ENCODE assay signal across 11 cellular contexts in the genomic region with DNA sequence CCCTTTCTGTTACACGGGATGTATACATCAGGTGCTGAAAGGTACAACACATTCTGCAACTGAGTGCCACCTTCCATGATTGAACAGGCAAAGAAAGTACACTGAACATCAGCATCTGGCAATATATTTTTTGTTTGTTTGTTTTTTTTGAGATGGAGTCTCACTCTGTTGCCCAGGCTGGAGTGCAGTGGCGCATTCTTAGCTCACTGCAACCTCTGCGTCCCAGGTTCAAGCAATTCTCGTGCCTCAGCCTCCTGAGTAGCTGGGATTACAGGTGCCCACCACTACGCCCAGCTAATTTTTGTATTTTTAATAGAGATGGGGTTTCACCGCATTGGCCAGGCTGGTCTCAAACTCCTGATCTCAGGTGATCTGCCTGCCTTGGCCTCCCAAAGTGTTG. TPM values are rescaled to one million over a fixed set of nuclear protein-coding genes. Genes with fewer than 3 reads are reported as not detected.
A peak's percentile ranks its signal among the peaks of the same experiment; 100 is the strongest.
DNase-seq lines count a peak whose midpoint lies in the region; ATAC-seq and TF ChIP-seq lines count a peak whose summit lies in the region.
"Not testable (repeated sequence)": the region's sequence is repeated elsewhere in the genome, so short reads cannot be mapped to it uniquely, and the experiment has no call there.
"Had no signal": no experiment of that assay in that cellular context is flagged by ENCODE, and none has a peak within 500 bp of the region (broad histone marks: within the 10 kb centered on the region; RNA-seq: fewer than 3 reads in every experiment).

No MANE protein-coding gene starts in this region.

- not testable (repeated sequence) for ATAC-seq in upper lobe of left lung (ENCODE audit: low FRiP score in 2 of 2)

- not testable (repeated sequence) for H3K27me3 ChIP-seq in BLaER1 treated with 17β-estradiol and CSF1 and Interleukin-3, amounts not matched to agents 10 nM and 100 nM; SU-DHL-6 (ENCODE audit: low read length); left ventricle myocardium inferior (ENCODE audit: low read depth); neural progenitor cell; upper lobe of left lung
- H3K27me3 ChIP-seq in dorsolateral prefrontal cortex (peaks cover 0 to 21% (median 0%) of the 10 kb centered on the region in 45 donors), spleen (replicated peaks in 1 of 7) (peaks cover 0 to 12% (median 3%) of the 10 kb centered on the region in 7 donors)

- not testable (repeated sequence) for H2AFZ ChIP-seq in SU-DHL-6 (ENCODE audit: low read depth, low read length, severe bottlenecking); neural progenitor cell (replicated peaks)

- peak overlapping the region in 10 of 11 experiments; percentile 93 to 100 (median 99); a peak in 19 of 22 replicates for H3K4me2 ChIP-seq in BLaER1 treated with 17β-estradiol and CSF1 and Interleukin-3, amounts not matched to agents 10 nM and 100 nM
- not testable (repeated sequence) for H3K4me2 ChIP-seq in SU-DHL-6 (ENCODE audit: low read depth, low read length, poor library complexity, severe bottlenecking); neural progenitor cell

- H3F3A ChIP-seq in SU-DHL-6 (ENCODE audit: insufficient read depth), result peaks cover 60% of the 10 kb centered on the region
- H3F3A ChIP-seq in neural progenitor cell (ENCODE audit: low read depth), result not testable (repeated sequence)

- H3K36me3 ChIP-seq in BLaER1 treated with 17β-estradiol and CSF1 and Interleukin-3, amounts not matched to agents 10 nM and 100 nM, result peaks cover 0 to 42% (median 33%) of the 10 kb centered on the region in 11 experiments; a peak in 19 of 22 replicates
- peaks cover 11% of the 10 kb centered on the region for H3K36me3 ChIP-seq in SU-DHL-6 (ENCODE audit: low read length)
- H3K36me3 ChIP-seq in left ventricle myocardium inferior, neural progenitor cell: not testable (repeated sequence)
- H3K36me3 ChIP-seq in spleen, result peaks cover 0 to 13% (median 0%) of the 10 kb centered on the region in 6 donors
- H3K36me3 ChIP-seq in upper lobe of left lung, result peaks cover 0 to 22% (median 3%) of the 10 kb centered on the region in 4 donors

- H3K79me2 ChIP-seq in SU-DHL-6 (ENCODE audit: insufficient read depth, low read length), result peaks cover 76% of the 10 kb centered on the region
- H3K79me2 ChIP-seq in neural progenitor cell (ENCODE audit: low read depth), result peaks cover 14% of the 10 kb centered on the region

- H3K4me1 ChIP-seq in BLaER1 treated with 17β-estradiol and CSF1 and Interleukin-3, amounts not matched to agents 10 nM and 100 nM, result peaks cover 44 to 71% (median 58%) of the 10 kb centered on the region in 10 experiments
- H3K4me1 ChIP-seq in left ventricle myocardium inferior, result peaks cover 80% of the 10 kb centered on the region
- peaks cover 14% of the 10 kb centered on the region for H3K4me1 ChIP-seq in neural progenitor cell
- H3K4me1 ChIP-seq in spleen, result peaks cover 43 to 70% (median 52%) of the 10 kb centered on the region in 6 donors
- peaks cover 41 to 51% (median 45%) of the 10 kb centered on the region in 4 donors for H3K4me1 ChIP-seq in upper lobe of left lung

- not testable (repeated sequence) for TF ChIP-seq POLR2A in spleen (IDR thresholded peaks at IDR 0.05); upper lobe of left lung (IDR thresholded peaks at IDR 0.05)

- not testable (repeated sequence) for DNase-seq in dorsolateral prefrontal cortex; left ventricle myocardium inferior; neural progenitor cell (ENCODE audit: low spot score); spleen; upper lobe of left lung

- peak overlapping the region in 3 of 11 experiments; percentile 7 to 34 (median 27); a peak in 2 of 22 replicates for H3K27ac ChIP-seq in BLaER1 treated with 17β-estradiol and CSF1 and Interleukin-3, amounts not matched to agents 10 nM and 100 nM
- H3K27ac ChIP-seq in SU-DHL-6 (ENCODE audit: low read depth, low read length), result peak overlapping the region; percentile 96; the same call in 1 of the 2 replicates
- H3K27ac ChIP-seq in dorsolateral prefrontal cortex, result peak overlapping the region in 32 of 59 donors; percentile 2 to 88 (median 65)
- H3K27ac ChIP-seq in left ventricle myocardium inferior (replicated peaks), result peak overlapping the region; percentile 88
- H3K27ac ChIP-seq in neural progenitor cell, result not testable (repeated sequence)
- H3K27ac ChIP-seq in spleen, result peak overlapping the region in 6 of 8 donors; percentile 42 to 85 (median 76)
- peak overlapping the region; percentile 80 to 91 (median 90) for H3K27ac ChIP-seq in upper lobe of left lung

- 86 to 94% (median 91%) methylated on average over 6 of the region's 6 CpGs for WGBS in spleen, 5 donors
- WGBS in upper lobe of left lung, 2 donors, result 79 to 91% methylated on average over 6 of the region's 6 CpGs

- not testable (repeated sequence) for H3K27me3 Mint-ChIP-seq in neural progenitor cell (ENCODE audit: insufficient read depth, low read depth)

- intact Hi-C loops in dorsolateral prefrontal cortex (cut with DNase I); left ventricle myocardium inferior (cut with micrococcal nuclease); spleen (cut with DNase I; ENCODE audit: low total_unique reads): not testable (repeated sequence)

- H4K20me1 ChIP-seq in BLaER1 treated with 17β-estradiol and CSF1 and Interleukin-3, amounts not matched to agents 10 nM and 100 nM, result peaks cover 0 to 57% (median 43%) of the 10 kb centered on the region in 11 experiments; a peak in 17 of 22 replicates
- not testable (repeated sequence) for H4K20me1 ChIP-seq in SU-DHL-6 (ENCODE audit: low read depth, low read length); neural progenitor cell (ENCODE audit: low read depth)

- not testable (repeated sequence) for H3K9me2 ChIP-seq in SU-DHL-6 (replicated peaks; ENCODE audit: insufficient read depth, low read length)

- H3K4me3 Mint-ChIP-seq in neural progenitor cell, result not testable (repeated sequence)

- H3K36me3 Mint-ChIP-seq in neural progenitor cell, result not testable (repeated sequence)

- H3K9ac ChIP-seq in BLaER1 treated with 17β-estradiol and CSF1 and Interleukin-3, amounts not matched to agents 10 nM and 100 nM, result peak overlapping the region in 3 of 11 experiments; percentile 27 to 92 (median 87); a peak in 3 of 22 replicates
- H3K9ac ChIP-seq in SU-DHL-6 (ENCODE audit: low read length), result not testable (repeated sequence)
- peak overlapping the region; percentile 27 for H3K9ac ChIP-seq in neural progenitor cell

- TF ChIP-seq CTCF in SU-DHL-6 (IDR thresholded peaks at IDR 0.05; ENCODE audit: insufficient read depth, low read length, poor library complexity, severe bottlenecking); dorsolateral prefrontal cortex (IDR thresholded peaks at IDR 0.05 in 54 of 56, conservative IDR thresholded peaks at IDR 0.05 in 2 of 56; ENCODE audit: low read depth in 1 of 56, partially characterized antibody in 56 of 56); left ventricle myocardium inferior (IDR thresholded peaks at IDR 0.05; ENCODE audit: borderline replicate concordance); neural progenitor cell (IDR thresholded peaks at IDR 0.05); spleen (IDR thresholded peaks at IDR 0.05 in 8 of 11, conservative IDR thresholded peaks at IDR 0.05 in 3 of 11); upper lobe of left lung (IDR thresholded peaks at IDR 0.05): not testable (repeated sequence)

- H3K4me3 ChIP-seq in BLaER1 treated with 17β-estradiol and CSF1 and Interleukin-3, amounts not matched to agents 10 nM and 100 nM; SU-DHL-6 (ENCODE audit: insufficient read depth, low read length, poor library complexity, severe bottlenecking); left ventricle myocardium inferior; neural progenitor cell; spleen; upper lobe of left lung: not testable (repeated sequence)
- H3K4me3 ChIP-seq in dorsolateral prefrontal cortex, result peak overlapping the region in 2 of 59 donors; percentile 4 to 10

- not testable (repeated sequence) for TF ChIP-seq EP300 in upper lobe of left lung (IDR thresholded peaks at IDR 0.05)

- peaks cover 24% of the 10 kb centered on the region for H3K4me1 Mint-ChIP-seq in neural progenitor cell

- not testable (repeated sequence) for H3K9me3 ChIP-seq in BLaER1 treated with 17β-estradiol and CSF1 and Interleukin-3, amounts not matched to agents 10 nM and 100 nM (replicated peaks in 1 of 11); SU-DHL-6 (ENCODE audit: insufficient read depth, low read length); left ventricle myocardium inferior (replicated peaks); neural progenitor cell (ENCODE audit: low read depth); spleen; upper lobe of left lung

- not testable (repeated sequence) for H3K9me3 Mint-ChIP-seq in neural progenitor cell

- not testable (repeated sequence) for H3K27ac Mint-ChIP-seq in neural progenitor cell

RNA-seq across cellular contexts. Expression of a gene that starts 5.3 kb away (rescaled TPM):
- 10 to 100 TPM in 105 of 120 experiments, 1 to 10 TPM in 15; 7.2 to 25.7 (median 13.2) TPM for total RNA-seq in dorsolateral prefrontal cortex
- 5.1 TPM for total RNA-seq in left ventricle myocardium inferior
- total RNA-seq in neural progenitor cell (ENCODE audit: low replicate concordance), result 9.6 and 20.4 TPM in 2 replicates
- 10 to 100 TPM in 6 of 7 donors, 1 to 10 TPM in 1; 8.5 to 27.8 (median 20.5) TPM for total RNA-seq in spleen
- polyA plus RNA-seq in spleen, result 10 to 100 TPM in 2 of 3 donors, 1 to 10 TPM in 1; 7.7 to 19.7 (median 16.8) TPM
- total RNA-seq in upper lobe of left lung, result 10 to 100 TPM in 5 of 6 donors, 1 to 10 TPM in 1; 8.9 to 25.4 (median 13.4) TPM

RNA-seq across cellular contexts. Expression of a gene that starts 42.4 kb away (rescaled TPM):
- 1 to 10 TPM in 2 of 120 experiments, under 1 TPM in 19, not detected in 99; 0.23 to 1.2 (median 0.43) TPM for total RNA-seq in dorsolateral prefrontal cortex
- total RNA-seq in left ventricle myocardium inferior, result 0.16 TPM
- total RNA-seq in neural progenitor cell (ENCODE audit: low replicate concordance), result not detected in 2 replicates
- not detected for total RNA-seq in spleen
- polyA plus RNA-seq in spleen, result not detected
- total RNA-seq in upper lobe of left lung, result not detected
- total RNA-seq: Calu3; CD4-positive, alpha-beta T cell; Daoy; HepG2 had no signal
- polyA plus RNA-seq: HepG2 had no signal
